ENCODE assay signal across 7 cellular contexts in the genomic region with DNA sequence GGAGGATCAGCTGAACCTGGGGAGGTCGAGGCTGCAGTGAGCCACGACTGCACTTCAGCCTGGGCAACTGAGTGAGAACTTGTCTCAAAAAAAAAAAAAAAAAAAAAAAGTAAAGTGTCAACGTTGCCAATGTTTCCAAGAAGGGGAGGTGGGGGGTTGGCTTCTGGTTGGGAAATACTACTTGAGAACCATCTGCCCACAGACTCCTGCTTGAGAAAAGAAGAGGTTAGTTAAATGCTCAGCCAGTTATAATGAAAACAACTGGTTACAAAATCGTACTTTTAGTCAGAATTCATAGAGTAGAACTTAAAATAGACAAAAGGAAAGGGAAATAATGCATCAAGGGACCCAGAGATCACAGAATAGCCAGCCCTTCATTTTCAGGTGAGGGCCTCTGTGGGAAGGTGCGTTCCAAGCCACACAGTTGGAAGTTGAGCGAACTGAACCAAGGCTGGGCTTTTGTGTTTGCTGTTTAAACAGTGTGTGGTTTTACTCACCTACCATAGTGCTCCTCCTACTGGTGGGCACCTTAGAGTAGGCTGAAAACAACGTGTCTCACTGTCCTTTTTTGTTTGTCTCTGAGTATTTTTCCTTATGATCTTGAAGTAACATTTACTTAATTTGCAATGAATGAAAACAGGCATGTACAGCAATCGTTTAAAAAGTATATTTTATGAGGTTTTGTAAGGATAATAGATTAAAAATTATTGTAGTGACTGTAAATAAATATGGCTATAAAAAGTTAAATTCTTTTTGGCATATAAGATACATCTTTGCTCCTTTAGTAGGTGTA.
A peak's percentile ranks its signal among the peaks of the same experiment; 100 is the strongest.
DNase-seq lines count a peak whose midpoint lies in the region; ATAC-seq and TF ChIP-seq lines count a peak whose summit lies in the region.

No MANE protein-coding gene starts in this region.

- H3K9me3 Mint-ChIP-seq in immature natural killer cell: no peaks in the 10 kb centered on the region

- H3K4me3 ChIP-seq in astrocyte of the spinal cord (ENCODE audit: low read depth, low read length): no peak overlapping the region

- H3K4me3 Mint-ChIP-seq in immature natural killer cell: peak overlapping the region; percentile 59 to 70 (median 62)

- H3K4me1 Mint-ChIP-seq in immature natural killer cell: peaks cover 67 to 76% of the 10 kb centered on the region in 2 donors

- no peaks in the 10 kb centered on the region for H3K36me3 Mint-ChIP-seq in immature natural killer cell

- peak; percentile 89 for TF ChIP-seq CTCF in GM12873 (IDR thresholded peaks at IDR 0.05; ENCODE audit: insufficient read depth, low read depth, low read length, missing control alignments)
- peak; percentile 90 for TF ChIP-seq CTCF in astrocyte of the spinal cord (IDR thresholded peaks at IDR 0.05; ENCODE audit: low read depth, low read length)

- peak; percentile 56 for ATAC-seq in HG02678 (IDR thresholded peaks at IDR 0.05; ENCODE audit: unreplicated experiment)

- in situ Hi-C loops in astrocyte of the spinal cord (cut with HindIII; ENCODE audit: low sequenced_read_pairs): no loop called here

- DNase-seq in NCI-H1105 treated with DMSO at 0.1 percent for 48 hours (lab: John Stamatoyannopoulos, UW): peak; percentile 71
- DNase-seq in T-helper 22 cell (ENCODE audit: low read depth): peak; percentile 42
- DNase-seq in astrocyte of the spinal cord (ENCODE audit: low read depth, low spot score): peak; percentile 80
- peak; percentile 67 to 71 (median 70) for DNase-seq in immature natural killer cell
- DNase-seq in stimulated activated CD4-positive, alpha-beta T cell treated with anti-CD3 and anti-CD28 coated beads, Interleukin-1b, Interleukin-23, amount 100 ng/mL, for 4 hours (ENCODE audit: low read depth in 2 of 2): peak; percentile 28 to 54

- peak overlapping the region; percentile 77 to 94 (median 85) for H3K27ac Mint-ChIP-seq in immature natural killer cell

- peaks cover 4 to 8% (median 5%) of the 10 kb centered on the region in 3 donors for H3K27me3 Mint-ChIP-seq in immature natural killer cell (ENCODE audit: low read depth in 3 of 3)
